Comparison of ENCODE assay signal across 1 cellular context in genomic region chr7:4006687-4007086, GRCh38.
A peak's percentile ranks its signal among the peaks of the same experiment; 100 is the strongest.
TF ChIP-seq lines count a peak whose summit lies in the region.

No MANE protein-coding gene starts in this region.

TF ChIP-seq in HepG2, 621 proteins besides CTCF, POLR2A, EP300 and RAD21 (continued from another document and continues in another):
- TF ChIP-seq ZHX2 (IDR thresholded peaks at IDR 0.05; ENCODE audit: low read depth) (no peak), ZHX2 (CRISPR knock-in tag; IDR thresholded peaks at IDR 0.05; ENCODE audit: borderline replicate concordance) (no peak), SMARCE1 (IDR thresholded peaks at IDR 0.05; ENCODE audit: borderline replicate concordance) (no peak), MIER2 (CRISPR knock-in tag; IDR thresholded peaks at IDR 0.05) (no peak), GATAD2A (CRISPR knock-in tag; IDR thresholded peaks at IDR 0.05) (0 out of 2 replicates have a peak, but pooled peaks have one; percentile 47), FOXC1 (CRISPR knock-in tag; IDR thresholded peaks at IDR 0.05; ENCODE audit: borderline replicate concordance) (no peak), SUZ12 (IDR thresholded peaks at IDR 0.05; ENCODE audit: low read depth, low read length) (no peak), SMYD3 (CRISPR knock-in tag; IDR thresholded peaks at IDR 0.05) (no peak), ZNF660 (CRISPR knock-in tag; IDR thresholded peaks at IDR 0.05; ENCODE audit: borderline replicate concordance, low read depth) (no peak), KMT2A (CRISPR knock-in tag; IDR thresholded peaks at IDR 0.05) (no peak), ZFYVE20 (CRISPR knock-in tag; IDR thresholded peaks at IDR 0.05; ENCODE audit: borderline replicate concordance, low read depth) (no peak), ZNF672 (CRISPR knock-in tag; IDR thresholded peaks at IDR 0.05) (no peak), TSC22D2 (CRISPR knock-in tag; IDR thresholded peaks at IDR 0.05; ENCODE audit: borderline replicate concordance) (no peak), STAT5B (CRISPR knock-in tag; IDR thresholded peaks at IDR 0.05) (no peak), RNF2 (conservative IDR thresholded peaks at IDR 0.05; ENCODE audit: low read depth) (no peak), IKZF4 (CRISPR knock-in tag; IDR thresholded peaks at IDR 0.05; ENCODE audit: borderline replicate concordance, low read depth, not compliant biosample characterization) (no peak), ZKSCAN8 (CRISPR knock-in tag; IDR thresholded peaks at IDR 0.05; ENCODE audit: borderline replicate concordance) (no peak; the same call in 1 of the 2 replicates), HNF4G (IDR thresholded peaks at IDR 0.05; ENCODE audit: borderline replicate concordance, low read depth, low read length) (peak; percentile 91), HNF4G (CRISPR knock-in tag; IDR thresholded peaks at IDR 0.05; ENCODE audit: borderline replicate concordance, low read depth) (peak; percentile 53; the same call in 1 of the 2 replicates), ZNF253 (CRISPR knock-in tag; IDR thresholded peaks at IDR 0.05; ENCODE audit: borderline replicate concordance) (no peak), NAIF1 (CRISPR knock-in tag; IDR thresholded peaks at IDR 0.05; ENCODE audit: borderline replicate concordance) (no peak), MIXL1 (CRISPR knock-in tag; IDR thresholded peaks at IDR 0.05) (peak; percentile 88), ZFP36L2 (CRISPR knock-in tag; IDR thresholded peaks at IDR 0.05) (no peak), ZNF616 (CRISPR knock-in tag; IDR thresholded peaks at IDR 0.05; ENCODE audit: low read depth) (no peak), NR2F2 (IDR thresholded peaks at IDR 0.05; ENCODE audit: borderline replicate concordance, low read depth) (no peak; the same call in 1 of the 2 replicates), ZNF790 (CRISPR knock-in tag; IDR thresholded peaks at IDR 0.05; ENCODE audit: borderline replicate concordance) (no peak), ZNF563 (CRISPR knock-in tag; IDR thresholded peaks at IDR 0.05) (no peak), NRL (CRISPR knock-in tag; IDR thresholded peaks at IDR 0.05; ENCODE audit: borderline replicate concordance) (no peak), PRPF4 (IDR thresholded peaks at IDR 0.05; ENCODE audit: low read depth, low read length, poor library complexity, severe bottlenecking) (no peak), ZNF883 (CRISPR knock-in tag; IDR thresholded peaks at IDR 0.05; ENCODE audit: not compliant biosample characterization) (no peak), MAX (IDR thresholded peaks at IDR 0.05) (peak; percentile 80), SALL1 (CRISPR knock-in tag; IDR thresholded peaks at IDR 0.05) (peak; percentile 81), MXD1 (CRISPR knock-in tag; IDR thresholded peaks at IDR 0.05) (no peak), ZNF850 (CRISPR knock-in tag; conservative IDR thresholded peaks at IDR 0.05) (no peak), RFX1 (IDR thresholded peaks at IDR 0.05) (no peak), ZNF674 (CRISPR knock-in tag; IDR thresholded peaks at IDR 0.05; ENCODE audit: low read depth) (no peak), ZNF431 (CRISPR knock-in tag; IDR thresholded peaks at IDR 0.05; ENCODE audit: borderline replicate concordance, low read depth) (0 out of 2 replicates have a peak, but pooled peaks have one; percentile 49), ATF4 (CRISPR knock-in tag; IDR thresholded peaks at IDR 0.05) (no peak), HNF1B (CRISPR knock-in tag; IDR thresholded peaks at IDR 0.05) (peak; percentile 67; the same call in 1 of the 2 replicates), ZNF709 (CRISPR knock-in tag; IDR thresholded peaks at IDR 0.05) (no peak), AGO1 (IDR thresholded peaks at IDR 0.05; ENCODE audit: low read depth, low read length, poor library complexity, severe bottlenecking) (no peak), POLR2G (IDR thresholded peaks at IDR 0.05; ENCODE audit: low read depth, low read length) (no peak; the same call in 1 of the 2 replicates), ZNF530 (CRISPR knock-in tag; IDR thresholded peaks at IDR 0.05; ENCODE audit: low read depth) (no peak), SRSF4 (IDR thresholded peaks at IDR 0.05; ENCODE audit: low read depth, low read length, poor library complexity, severe bottlenecking) (no peak), ZNF160 (CRISPR knock-in tag; IDR thresholded peaks at IDR 0.05) (no peak), REPIN1 (CRISPR knock-in tag; IDR thresholded peaks at IDR 0.05; ENCODE audit: borderline replicate concordance, low read depth) (no peak; the same call in 1 of the 2 replicates), ZNF331 (CRISPR knock-in tag; IDR thresholded peaks at IDR 0.05) (peak; percentile 77)
- TF ChIP-seq, protein P1, sequence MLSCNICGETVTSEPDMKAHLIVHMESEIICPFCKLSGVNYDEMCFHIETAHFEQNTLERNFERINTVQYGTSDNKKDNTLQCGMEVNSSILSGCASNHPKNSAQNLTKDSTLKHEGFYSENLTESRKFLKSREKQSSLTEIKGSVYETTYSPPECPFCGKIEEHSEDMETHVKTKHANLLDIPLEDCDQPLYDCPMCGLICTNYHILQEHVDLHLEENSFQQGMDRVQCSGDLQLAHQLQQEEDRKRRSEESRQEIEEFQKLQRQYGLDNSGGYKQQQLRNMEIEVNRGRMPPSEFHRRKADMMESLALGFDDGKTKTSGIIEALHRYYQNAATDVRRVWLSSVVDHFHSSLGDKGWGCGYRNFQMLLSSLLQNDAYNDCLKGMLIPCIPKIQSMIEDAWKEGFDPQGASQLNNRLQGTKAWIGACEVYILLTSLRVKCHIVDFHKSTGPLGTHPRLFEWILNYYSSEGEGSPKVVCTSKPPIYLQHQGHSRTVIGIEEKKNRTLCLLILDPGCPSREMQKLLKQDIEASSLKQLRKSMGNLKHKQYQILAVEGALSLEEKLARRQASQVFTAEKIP (CRISPR knock-in tag; IDR thresholded peaks at IDR 0.05; ENCODE audit: borderline replicate concordance) = no peak
- TF ChIP-seq, protein P2, sequence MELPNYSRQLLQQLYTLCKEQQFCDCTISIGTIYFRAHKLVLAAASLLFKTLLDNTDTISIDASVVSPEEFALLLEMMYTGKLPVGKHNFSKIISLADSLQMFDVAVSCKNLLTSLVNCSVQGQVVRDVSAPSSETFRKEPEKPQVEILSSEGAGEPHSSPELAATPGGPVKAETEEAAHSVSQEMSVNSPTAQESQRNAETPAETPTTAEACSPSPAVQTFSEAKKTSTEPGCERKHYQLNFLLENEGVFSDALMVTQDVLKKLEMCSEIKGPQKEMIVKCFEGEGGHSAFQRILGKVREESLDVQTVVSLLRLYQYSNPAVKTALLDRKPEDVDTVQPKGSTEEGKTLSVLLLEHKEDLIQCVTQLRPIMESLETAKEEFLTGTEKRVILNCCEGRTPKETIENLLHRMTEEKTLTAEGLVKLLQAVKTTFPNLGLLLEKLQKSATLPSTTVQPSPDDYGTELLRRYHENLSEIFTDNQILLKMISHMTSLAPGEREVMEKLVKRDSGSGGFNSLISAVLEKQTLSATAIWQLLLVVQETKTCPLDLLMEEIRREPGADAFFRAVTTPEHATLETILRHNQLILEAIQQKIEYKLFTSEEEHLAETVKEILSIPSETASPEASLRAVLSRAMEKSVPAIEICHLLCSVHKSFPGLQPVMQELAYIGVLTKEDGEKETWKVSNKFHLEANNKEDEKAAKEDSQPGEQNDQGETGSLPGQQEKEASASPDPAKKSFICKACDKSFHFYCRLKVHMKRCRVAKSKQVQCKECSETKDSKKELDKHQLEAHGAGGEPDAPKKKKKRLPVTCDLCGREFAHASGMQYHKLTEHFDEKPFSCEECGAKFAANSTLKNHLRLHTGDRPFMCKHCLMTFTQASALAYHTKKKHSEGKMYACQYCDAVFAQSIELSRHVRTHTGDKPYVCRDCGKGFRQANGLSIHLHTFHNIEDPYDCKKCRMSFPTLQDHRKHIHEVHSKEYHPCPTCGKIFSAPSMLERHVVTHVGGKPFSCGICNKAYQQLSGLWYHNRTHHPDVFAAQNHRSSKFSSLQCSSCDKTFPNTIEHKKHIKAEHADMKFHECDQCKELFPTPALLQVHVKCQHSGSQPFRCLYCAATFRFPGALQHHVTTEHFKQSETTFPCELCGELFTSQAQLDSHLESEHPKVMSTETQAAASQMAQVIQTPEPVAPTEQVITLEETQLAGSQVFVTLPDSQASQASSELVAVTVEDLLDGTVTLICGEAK (IDR thresholded peaks at IDR 0.05) = no peak
- TF ChIP-seq, protein P2 (CRISPR knock-in tag; IDR thresholded peaks at IDR 0.05) = peak; percentile 38; the same call in 1 of the 2 replicates
